Comparison of ENCODE assay signal across 12 cellular contexts in genomic region chr4:85823295-85823694, GRCh38.
DNase-seq lines count a peak whose midpoint lies in the region; FAIRE-seq and TF ChIP-seq lines count a peak whose summit lies in the region.
"Had no signal": no experiment of that assay in that cellular context is flagged by ENCODE, and none has a peak within 500 bp of the region (broad histone marks: within the 10 kb centered on the region; RNA-seq: fewer than 3 reads in every experiment).

No MANE protein-coding gene starts in this region.

- no peak for FAIRE-seq in GM19239 (lab: Jason Lieb, UNC)
- FAIRE-seq: A204.1, endometrium had no signal

- H3K9me3 Mint-ChIP-seq in neural progenitor cell, result no peaks in the 10 kb centered on the region
- H3K9me3 Mint-ChIP-seq: activated CD4-positive, alpha-beta T cell treated with anti-CD3 and anti-CD28 coated beads, Interleukin-2, amount 10 ng/mL, durations not matched to agents 24 days and 14 days had no signal

- H3K27me3 Mint-ChIP-seq in neural progenitor cell (ENCODE audit: insufficient read depth, low read depth), result no peaks in the 10 kb centered on the region
- H3K27me3 Mint-ChIP-seq: activated CD4-positive, alpha-beta T cell treated with anti-CD3 and anti-CD28 coated beads, Interleukin-2, amount 10 ng/mL, durations not matched to agents 24 days and 14 days had no signal

- H3K4me3 Mint-ChIP-seq in neural progenitor cell, result no peak overlapping the region
- H3K4me3 Mint-ChIP-seq: activated CD4-positive, alpha-beta T cell treated with anti-CD3 and anti-CD28 coated beads, Interleukin-2, amount 10 ng/mL, durations not matched to agents 24 days and 14 days; activated naive CD4-positive, alpha-beta T cell treated with anti-CD3 and anti-CD28 coated beads for 36 hours had no signal

- H3K27me3 ChIP-seq in neural progenitor cell, result no peaks in the 10 kb centered on the region

- H3K9ac ChIP-seq in neural progenitor cell, result no peak overlapping the region

- H3K36me3 Mint-ChIP-seq in neural progenitor cell, result no peaks in the 10 kb centered on the region

- peaks cover 21% of the 10 kb centered on the region for H3K4me1 ChIP-seq in neural progenitor cell

- H3K4me3 ChIP-seq in epithelial cell of esophagus (ENCODE audit: low read length) (no peak overlapping the region), neural progenitor cell (no peak overlapping the region)

- H3F3A ChIP-seq in neural progenitor cell (ENCODE audit: low read depth), result peaks cover 14% of the 10 kb centered on the region

- peak overlapping the region; percentile 4 for H3K4me2 ChIP-seq in neural progenitor cell

- H4K20me1 ChIP-seq in neural progenitor cell (ENCODE audit: low read depth), result no peaks in the 10 kb centered on the region

- no peaks in the 10 kb centered on the region for H3K9me3 ChIP-seq in neural progenitor cell (ENCODE audit: low read depth)

- H3K79me2 ChIP-seq in neural progenitor cell (ENCODE audit: low read depth), result no peaks in the 10 kb centered on the region

- DNase-seq in DMS79 treated with DMSO at 0.1 percent for 48 hours (lab: John Stamatoyannopoulos, UW) (peak; percentile 24), DMS79 (lab: John Stamatoyannopoulos, UW) (no peak), NCI-H460 (ENCODE audit: extremely low read depth, low read depth) (peak; percentile 16), epithelial cell of esophagus (ENCODE audit: low read depth) (peak; percentile 30), neural progenitor cell (ENCODE audit: low spot score) (no peak), HUDEP-2 (lab: John Stamatoyannopoulos, UW; ENCODE audit: unreplicated experiment in 76 of 76) (no peak), GM19239 (ENCODE audit: insufficient read length, low spot score) (no peak), DMS114 treated with DMSO at 0.1 percent for 48 hours (lab: John Stamatoyannopoulos, UW; ENCODE audit: unreplicated experiment) (no peak)
- DNase-seq: activated CD4-positive, alpha-beta T cell treated with anti-CD3 and anti-CD28 coated beads, Interleukin-2, amount 10 ng/mL, durations not matched to agents 24 days and 14 days; activated naive CD4-positive, alpha-beta T cell treated with anti-CD3 and anti-CD28 coated beads for 36 hours had no signal

- no peak overlapping the region for H2AFZ ChIP-seq in neural progenitor cell (replicated peaks)

- H3K4me1 Mint-ChIP-seq in neural progenitor cell, result peaks cover 40% of the 10 kb centered on the region
- H3K4me1 Mint-ChIP-seq: activated CD4-positive, alpha-beta T cell treated with anti-CD3 and anti-CD28 coated beads, Interleukin-2, amount 10 ng/mL, durations not matched to agents 24 days and 14 days had no signal

- no peaks in the 10 kb centered on the region for H3K36me3 ChIP-seq in neural progenitor cell

- no peak overlapping the region for H3K27ac Mint-ChIP-seq in neural progenitor cell
- H3K27ac Mint-ChIP-seq: activated CD4-positive, alpha-beta T cell treated with anti-CD3 and anti-CD28 coated beads, Interleukin-2, amount 10 ng/mL, durations not matched to agents 24 days and 14 days; activated naive CD4-positive, alpha-beta T cell treated with anti-CD3 and anti-CD28 coated beads for 36 hours had no signal

- no peak overlapping the region for H3K27ac ChIP-seq in neural progenitor cell

- TF ChIP-seq CTCF in epithelial cell of esophagus (IDR thresholded peaks at IDR 0.05; ENCODE audit: insufficient read depth, low read depth, low read length, missing control alignments), result no peak
- TF ChIP-seq CTCF in neural progenitor cell (IDR thresholded peaks at IDR 0.05), result no peak

Comparison
In these comparisons a context has a peak if more than half of its experiments do, and no peak if none do; other contexts are left out.
1. DNase-seq: peak in DMS79 treated with DMSO at 0.1 percent for 48 hours (single experiment), NCI-H460 (single experiment) and epithelial cell of esophagus (single experiment); none in DMS79 (single experiment), neural progenitor cell (single experiment), HUDEP-2 (0 of 76), GM19239 (single experiment) and DMS114 treated with DMSO at 0.1 percent for 48 hours (single experiment).